ENCODE assay signal across 16 cellular contexts in the genomic region with DNA sequence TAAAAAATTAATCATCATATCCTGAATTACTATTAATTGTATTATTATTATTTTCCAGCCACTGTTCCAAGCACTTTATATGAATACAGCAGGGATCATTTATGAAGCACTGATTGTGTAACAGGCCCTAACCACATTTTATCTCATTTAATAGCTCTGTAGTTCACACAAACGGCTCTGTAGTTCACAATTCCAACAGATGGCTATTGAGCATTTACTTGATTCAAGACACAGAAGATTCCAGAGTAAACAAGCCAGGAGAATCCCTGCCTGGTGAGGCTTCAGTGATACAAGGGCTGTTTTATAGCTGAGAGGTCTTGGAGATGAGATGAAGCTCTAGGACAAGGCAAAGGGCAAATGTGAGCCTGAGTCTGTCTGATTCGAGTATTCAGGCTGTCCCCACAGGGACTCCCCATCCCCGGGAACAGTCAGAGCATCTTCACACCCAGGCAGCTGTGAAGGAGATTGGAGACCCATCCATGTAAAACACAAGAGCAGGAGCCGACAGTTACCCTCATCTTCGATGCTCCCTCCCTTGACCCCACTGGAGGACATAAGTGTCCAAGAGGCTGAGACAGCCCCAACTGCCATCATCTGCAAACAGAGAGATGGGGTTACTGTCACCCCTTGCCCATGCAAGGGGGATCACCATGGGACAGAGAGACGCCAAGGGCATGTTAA.
DNase-seq lines count a peak whose midpoint lies in the region; ATAC-seq and TF ChIP-seq lines count a peak whose summit lies in the region.
"Had no signal": no experiment of that assay in that cellular context is flagged by ENCODE, and none has a peak within 500 bp of the region (broad histone marks: within the 10 kb centered on the region; RNA-seq: fewer than 3 reads in every experiment).

No MANE protein-coding gene starts in this region.

- no peaks in the 10 kb centered on the region for H3K79me2 ChIP-seq in PC-9 (ENCODE audit: low read depth)

- no peak for DNase-seq in left ventricle myocardium inferior
- DNase-seq in right atrium auricular region (ENCODE audit: low spot score), result no peak
- peak; percentile 55 for DNase-seq in choroid plexus epithelial cell (ENCODE audit: low read depth)
- peak; percentile 60 for DNase-seq in mesenchymal stem cell
- no peak for DNase-seq in activated effector memory CD4-positive, alpha-beta T cell treated with anti-CD3 and anti-CD28 coated beads, Interleukin-2, amount 50 U/mL, for 16 hours
- DNase-seq in PC-9, result no peak
- DNase-seq: AML-193; CD4-positive, CD25-positive, alpha-beta regulatory T cell; DMS79; MV-4-11; NCI-H1417 treated with DMSO at 0.1 percent for 48 hours; NCI-H2029 treated with DMSO at 0.1 percent for 48 hours; NCI-H510A treated with DMSO at 0.1 percent for 48 hours had no signal

- POLR2A ChIA-PET in PC-9 (lab: Charles Lee; ENCODE audit: unreplicated experiment), result no interaction called here

- no peaks in the 10 kb centered on the region for H3F3A ChIP-seq in PC-9 (ENCODE audit: insufficient read depth, low read depth)

- H3K27ac ChIP-seq in left ventricle myocardium inferior (replicated peaks) (peak overlapping the region; percentile 71), right atrium auricular region (peak overlapping the region in 1 of 2 donors; percentile 41), mesenchymal stem cell (ENCODE audit: low read length, poor library complexity, severe bottlenecking) (no peak overlapping the region), PC-9 (no peak overlapping the region)

- no peak for ATAC-seq in GM19463 (IDR thresholded peaks at IDR 0.05; ENCODE audit: unreplicated experiment)
- ATAC-seq in GM18868 (IDR thresholded peaks at IDR 0.05; ENCODE audit: unreplicated experiment), result no peak
- ATAC-seq: HCT116 had no signal

- no peak overlapping the region for H3K9ac ChIP-seq in mesenchymal stem cell (ENCODE audit: low read length)

- H4K8ac ChIP-seq in mesenchymal stem cell (ENCODE audit: low read length), result no peak overlapping the region

- H3K9me3 ChIP-seq in left ventricle myocardium inferior (replicated peaks), result no peaks in the 10 kb centered on the region
- no peaks in the 10 kb centered on the region for H3K9me3 ChIP-seq in right atrium auricular region
- H3K9me3 ChIP-seq in mesenchymal stem cell (ENCODE audit: control insufficient read depth, low read length), result no peaks in the 10 kb centered on the region
- H3K9me3 ChIP-seq in PC-9 (ENCODE audit: insufficient read depth, low read depth), result no peaks in the 10 kb centered on the region

- BruUV-seq in PC-9 (replicated peaks; lab: Mats Ljungman, UMichigan), result no TSS peak

- H3K18ac ChIP-seq in mesenchymal stem cell (ENCODE audit: low read depth in 1 of 2, low read length in 2 of 2), result no peak overlapping the region

- H3K9me2 ChIP-seq in PC-9 (ENCODE audit: insufficient read depth), result no peaks in the 10 kb centered on the region

- peaks cover 41% of the 10 kb centered on the region for H3K27me3 ChIP-seq in left ventricle myocardium inferior (ENCODE audit: low read depth)
- no peaks in the 10 kb centered on the region for H3K27me3 ChIP-seq in right atrium auricular region
- H3K27me3 ChIP-seq in mesenchymal stem cell (ENCODE audit: control insufficient read depth in 1 of 2, insufficient read depth in 1 of 2, low read length in 2 of 2), result peaks cover 0 to 56% of the 10 kb centered on the region in 2 experiments
- H3K27me3 ChIP-seq in PC-9 (ENCODE audit: insufficient read depth, low read depth), result peaks cover 11% of the 10 kb centered on the region; the same call in 1 of the 2 replicates

- no peak overlapping the region for H4K91ac ChIP-seq in mesenchymal stem cell (ENCODE audit: low read length)

- H4K20me1 ChIP-seq in PC-9 (ENCODE audit: insufficient read depth), result no peaks in the 10 kb centered on the region

- no peak overlapping the region for H3K4me3 ChIP-seq in left ventricle myocardium inferior
- no peak overlapping the region for H3K4me3 ChIP-seq in right atrium auricular region
- H3K4me3 ChIP-seq in choroid plexus epithelial cell (ENCODE audit: low read depth, low read length), result no peak overlapping the region
- H3K4me3 ChIP-seq in mesenchymal stem cell (ENCODE audit: insufficient read depth in 1 of 2, low read depth in 1 of 2, low read length in 2 of 2), result no peak overlapping the region
- H3K4me3 ChIP-seq in PC-9, result no peak overlapping the region

- no peaks in the 10 kb centered on the region for H3K79me1 ChIP-seq in mesenchymal stem cell (replicated peaks; ENCODE audit: low read length, poor library complexity, severe bottlenecking)

- H2BK12ac ChIP-seq in mesenchymal stem cell (ENCODE audit: low read length in 2 of 2), result peak overlapping the region in 1 of 2 experiments; percentile 7

- no peak overlapping the region for H2AK5ac ChIP-seq in mesenchymal stem cell (ENCODE audit: low read length, severe bottlenecking)

- H2AFZ ChIP-seq in mesenchymal stem cell (ENCODE audit: low read depth, low read length) (no peak overlapping the region), PC-9 (no peak overlapping the region)

- H3K23ac ChIP-seq in mesenchymal stem cell (ENCODE audit: low read length in 2 of 2), result no peak overlapping the region

- H3K4ac ChIP-seq in mesenchymal stem cell (ENCODE audit: low read depth in 1 of 2, low read length in 2 of 2), result no peak overlapping the region

- CTCF ChIA-PET in PC-9 (lab: Charles Lee), result no interaction called here

- no peak overlapping the region for H2BK15ac ChIP-seq in mesenchymal stem cell (ENCODE audit: low read depth, poor library complexity, severe bottlenecking)

- no peak overlapping the region for H3K4me2 ChIP-seq in mesenchymal stem cell (ENCODE audit: low read length, poor library complexity, severe bottlenecking)
- H3K4me2 ChIP-seq in PC-9, result no peak overlapping the region

- TF ChIP-seq CTCF in left ventricle myocardium inferior (IDR thresholded peaks at IDR 0.05; ENCODE audit: borderline replicate concordance) (no peak), right atrium auricular region (IDR thresholded peaks at IDR 0.05) (no peak), choroid plexus epithelial cell (conservative IDR thresholded peaks at IDR 0.05; ENCODE audit: low read depth, low read length) (no peak), PC-9 (conservative IDR thresholded peaks at IDR 0.05) (no peak)

- no peak overlapping the region for H2BK120ac ChIP-seq in mesenchymal stem cell (ENCODE audit: low read depth, low read length)

- H3K4me1 ChIP-seq in left ventricle myocardium inferior (peaks cover 35% of the 10 kb centered on the region), right atrium auricular region (peaks cover 0 to 28% of the 10 kb centered on the region in 2 donors), mesenchymal stem cell (ENCODE audit: control insufficient read depth, insufficient read depth, low read depth, low read length) (peaks cover 15% of the 10 kb centered on the region), PC-9 (replicated peaks; ENCODE audit: insufficient read depth) (no peaks in the 10 kb centered on the region)

- H3K36me3 ChIP-seq in left ventricle myocardium inferior, result no peaks in the 10 kb centered on the region
- no peaks in the 10 kb centered on the region for H3K36me3 ChIP-seq in right atrium auricular region
- no peaks in the 10 kb centered on the region for H3K36me3 ChIP-seq in mesenchymal stem cell (ENCODE audit: control insufficient read depth in 1 of 2, insufficient read depth in 2 of 2, low read depth in 1 of 2, low read length in 2 of 2)
- no peaks in the 10 kb centered on the region for H3K36me3 ChIP-seq in PC-9 (ENCODE audit: low read depth)

- H3K14ac ChIP-seq in mesenchymal stem cell (ENCODE audit: low read length in 2 of 2), result no peak overlapping the region

- H2BK5ac ChIP-seq in mesenchymal stem cell (ENCODE audit: low read depth, low read length, poor library complexity, severe bottlenecking), result no peak overlapping the region

- 80% methylated on average over 6 of the region's 6 CpGs for WGBS in mesenchymal stem cell

- intact Hi-C loops in left ventricle myocardium inferior (cut with micrococcal nuclease) (no loop called here), PC-9 (cut with micrococcal nuclease; ENCODE audit: unreplicated experiment) (no loop called here)

Comparison
In these comparisons a context has a peak if more than half of its experiments do, and no peak if none do; other contexts are left out.
1. DNase-seq: peak in choroid plexus epithelial cell (single experiment) and mesenchymal stem cell (single experiment); none in left ventricle myocardium inferior (single experiment), right atrium auricular region (single experiment), activated effector memory CD4-positive, alpha-beta T cell treated with anti-CD3 and anti-CD28 coated beads, Interleukin-2, amount 50 U/mL, for 16 hours (single experiment) and PC-9 (0 of 2).